ENCODE assay signal across 8 cellular contexts in genomic region chr15:74402873-74403589, GRCh38.
DNase-seq lines count a peak whose midpoint lies in the region; ATAC-seq and TF ChIP-seq lines count a peak whose summit lies in the region.

No MANE protein-coding gene starts in this region.

- H3F3A ChIP-seq in SU-DHL-6 (ENCODE audit: insufficient read depth), result no peaks in the 10 kb centered on the region; the same call in 1 of the 2 replicates

- peaks cover 79 to 100% (median 100%) of the 10 kb centered on the region in 10 experiments for H3K4me1 ChIP-seq in BLaER1 treated with 17β-estradiol and CSF1 and Interleukin-3, amounts not matched to agents 10 nM and 100 nM

- no peaks in the 10 kb centered on the region for H3K36me3 ChIP-seq in BLaER1 treated with 17β-estradiol and CSF1 and Interleukin-3, amounts not matched to agents 10 nM and 100 nM
- no peaks in the 10 kb centered on the region for H3K36me3 ChIP-seq in SU-DHL-6 (ENCODE audit: low read length)

- H3K9ac ChIP-seq in BLaER1 treated with 17β-estradiol and CSF1 and Interleukin-3, amounts not matched to agents 10 nM and 100 nM, result peak overlapping the region in 10 of 11 experiments; percentile 45 to 84 (median 76); a peak in 20 of 22 replicates
- no peak overlapping the region for H3K9ac ChIP-seq in SU-DHL-6 (ENCODE audit: low read length)

- H3K9me2 ChIP-seq in SU-DHL-6 (replicated peaks; ENCODE audit: insufficient read depth, low read length), result no peaks in the 10 kb centered on the region

- peaks cover 92% of the 10 kb centered on the region for H3K4me1 Mint-ChIP-seq in activated naive CD8-positive, alpha-beta T cell treated with anti-CD3 and anti-CD28 coated beads, Interleukin-2, amount 50 U/mL, for 24 hours

- peak overlapping the region in 10 of 11 experiments; percentile 62 to 95 (median 86); a peak in 21 of 22 replicates for H3K27ac ChIP-seq in BLaER1 treated with 17β-estradiol and CSF1 and Interleukin-3, amounts not matched to agents 10 nM and 100 nM
- H3K27ac ChIP-seq in SU-DHL-6 (ENCODE audit: low read depth, low read length), result no peak overlapping the region

- DNase-seq in activated naive CD8-positive, alpha-beta T cell treated with anti-CD3 and anti-CD28 coated beads, Interleukin-2, amount 50 U/mL, for 24 hours, result peak; percentile 89
- peak; percentile 67 to 84 (median 81) for DNase-seq in stimulated activated CD4-positive, alpha-beta T cell treated with anti-CD3 and anti-CD28 coated beads, TNF-alpha, amount 100 ng/mL, for 48 hours (ENCODE audit: low read depth in 3 of 3)
- DNase-seq in NCI-H2171 (lab: John Stamatoyannopoulos, UW), result no peak
- no peak for DNase-seq in NCI-H187 treated with DMSO at 0.1 percent for 48 hours (lab: John Stamatoyannopoulos, UW)

- peaks cover 14% of the 10 kb centered on the region for H3K36me3 Mint-ChIP-seq in activated naive CD8-positive, alpha-beta T cell treated with anti-CD3 and anti-CD28 coated beads, Interleukin-2, amount 50 U/mL, for 24 hours (ENCODE audit: low read depth)

- H3K79me2 ChIP-seq in SU-DHL-6 (ENCODE audit: insufficient read depth, low read length), result no peaks in the 10 kb centered on the region

- peak overlapping the region; percentile 42 for H3K4me3 Mint-ChIP-seq in activated naive CD8-positive, alpha-beta T cell treated with anti-CD3 and anti-CD28 coated beads, Interleukin-2, amount 50 U/mL, for 24 hours

- H3K27ac Mint-ChIP-seq in activated naive CD8-positive, alpha-beta T cell treated with anti-CD3 and anti-CD28 coated beads, Interleukin-2, amount 50 U/mL, for 24 hours, result peak overlapping the region; percentile 89

- peaks cover 0 to 7% (median 0%) of the 10 kb centered on the region in 11 experiments; a peak in 2 of 22 replicates for H4K20me1 ChIP-seq in BLaER1 treated with 17β-estradiol and CSF1 and Interleukin-3, amounts not matched to agents 10 nM and 100 nM
- no peaks in the 10 kb centered on the region for H4K20me1 ChIP-seq in SU-DHL-6 (ENCODE audit: low read depth, low read length)

- no peak for TF ChIP-seq CTCF in SU-DHL-6 (IDR thresholded peaks at IDR 0.05; ENCODE audit: insufficient read depth, low read length, poor library complexity, severe bottlenecking)

- H3K4me2 ChIP-seq in BLaER1 treated with 17β-estradiol and CSF1 and Interleukin-3, amounts not matched to agents 10 nM and 100 nM, result peak overlapping the region; percentile 91 to 99 (median 98)
- peak overlapping the region; percentile 14 for H3K4me2 ChIP-seq in SU-DHL-6 (ENCODE audit: low read depth, low read length, poor library complexity, severe bottlenecking)

- peak overlapping the region in 8 of 10 experiments; percentile 30 to 59 (median 48); a peak in 15 of 20 replicates for H3K4me3 ChIP-seq in BLaER1 treated with 17β-estradiol and CSF1 and Interleukin-3, amounts not matched to agents 10 nM and 100 nM
- H3K4me3 ChIP-seq in SU-DHL-6 (ENCODE audit: insufficient read depth, low read length, poor library complexity, severe bottlenecking), result no peak overlapping the region

- no peaks in the 10 kb centered on the region for H3K9me3 Mint-ChIP-seq in activated naive CD8-positive, alpha-beta T cell treated with anti-CD3 and anti-CD28 coated beads, Interleukin-2, amount 50 U/mL, for 24 hours

- H3K27me3 Mint-ChIP-seq in activated naive CD8-positive, alpha-beta T cell treated with anti-CD3 and anti-CD28 coated beads, Interleukin-2, amount 50 U/mL, for 24 hours, result no peaks in the 10 kb centered on the region

- no peak overlapping the region for H2AFZ ChIP-seq in SU-DHL-6 (ENCODE audit: low read depth, low read length, severe bottlenecking)

- ATAC-seq in GM21737 (IDR thresholded peaks at IDR 0.05; ENCODE audit: unreplicated experiment) (peak; percentile 28), HG03469 (IDR thresholded peaks at IDR 0.05; ENCODE audit: unreplicated experiment) (no peak)
- peak; percentile 80 for ATAC-seq in activated naive CD8-positive, alpha-beta T cell treated with anti-CD3 and anti-CD28 coated beads, Interleukin-2, amount 50 U/mL, for 24 hours

- H3K9me3 ChIP-seq in BLaER1 treated with 17β-estradiol and CSF1 and Interleukin-3, amounts not matched to agents 10 nM and 100 nM (replicated peaks in 1 of 11), result no peaks in the 10 kb centered on the region
- no peaks in the 10 kb centered on the region for H3K9me3 ChIP-seq in SU-DHL-6 (ENCODE audit: insufficient read depth, low read length)

- no peaks in the 10 kb centered on the region; a peak in 1 of 22 replicates for H3K27me3 ChIP-seq in BLaER1 treated with 17β-estradiol and CSF1 and Interleukin-3, amounts not matched to agents 10 nM and 100 nM
- H3K27me3 ChIP-seq in SU-DHL-6 (ENCODE audit: low read length), result no peaks in the 10 kb centered on the region

Comparison
In these comparisons a context has a peak if more than half of its experiments do, and no peak if none do; other contexts are left out.
1. DNase-seq: peak in activated naive CD8-positive, alpha-beta T cell treated with anti-CD3 and anti-CD28 coated beads, Interleukin-2, amount 50 U/mL, for 24 hours (single experiment) and stimulated activated CD4-positive, alpha-beta T cell treated with anti-CD3 and anti-CD28 coated beads, TNF-alpha, amount 100 ng/mL, for 48 hours (3 of 3); none in NCI-H2171 (single experiment) and NCI-H187 treated with DMSO at 0.1 percent for 48 hours (single experiment).